9 cellular contexts compared by ENCODE assay signal in genomic region chr2:179861777-179862117, GRCh38. TPM values are rescaled to one million over a fixed set of nuclear protein-coding genes. Genes with fewer than 3 reads are reported as not detected.
DNase-seq lines count a peak whose midpoint lies in the region; ATAC-seq, FAIRE-seq and TF ChIP-seq lines count a peak whose summit lies in the region.
"Had no signal": no experiment of that assay in that cellular context is flagged by ENCODE, and none has a peak within 500 bp of the region (broad histone marks: within the 10 kb centered on the region; RNA-seq: fewer than 3 reads in every experiment).

No MANE protein-coding gene starts in this region.

- no peak for TF ChIP-seq EP300 in HepG2 (IDR thresholded peaks at IDR 0.05; ENCODE audit: low read depth in 2 of 2, low read length in 2 of 2)
- TF ChIP-seq EP300 in HepG2 (CRISPR knock-in tag; IDR thresholded peaks at IDR 0.05; ENCODE audit: borderline replicate concordance) = no peak

- TF ChIP-seq CTCF in HepG2 (CRISPR knock-in tag; IDR thresholded peaks at IDR 0.05) (no peak), vagina (IDR thresholded peaks at IDR 0.05) (no peak)

- H3K9me3 ChIP-seq in HepG2 (ENCODE audit: low read length) = no peaks in the 10 kb centered on the region
- H3K9me3 ChIP-seq in vagina = no peaks in the 10 kb centered on the region
- H3K9me3 ChIP-seq in Karpas-422 (ENCODE audit: low read length) = no peaks in the 10 kb centered on the region

- in situ Hi-C loops in HepG2 (cut with HindIII; ENCODE audit: extremely low pct_ligation_motif_present, low pct_unique_long_range_greater_than_20kb) = no loop called here

- intact Hi-C loops in HepG2 (cut with micrococcal nuclease; ENCODE audit: unreplicated experiment) = no loop called here
- intact Hi-C loops in vagina (cut with DNase I) = no loop called here

- H3K4me1 ChIP-seq in HepG2 (ENCODE audit: insufficient read depth, low read length) (peaks cover 15% of the 10 kb centered on the region), vagina (peaks cover 9% of the 10 kb centered on the region), Karpas-422 (ENCODE audit: low read length) (no peaks in the 10 kb centered on the region)

- DNase-seq in HepG2 (ENCODE audit: low spot score) (no peak), vagina (ENCODE audit: extremely low spot score in 2 of 2) (no peak), Karpas-422 (no peak)
- no peak for DNase-seq in activated CD4-positive, alpha-beta T cell treated with anti-CD3 and anti-CD28 coated beads, Interleukin-2, amount 50 U/mL, for 4 hours
- no peak for DNase-seq in stimulated activated CD4-positive, alpha-beta T cell treated with anti-CD3 and anti-CD28 coated beads, Interleukin-2, amount 100 ng/mL, for 48 hours

- BruUV-seq in HepG2 (replicated peaks; lab: Mats Ljungman, UMichigan) = no TSS peak

- H2AFZ ChIP-seq in HepG2 (ENCODE audit: low read length) = no peak overlapping the region
- H2AFZ ChIP-seq in Karpas-422 (ENCODE audit: low read length) = no peak overlapping the region

- no peaks in the 10 kb centered on the region; the same call in 1 of the 2 replicates for H4K20me1 ChIP-seq in HepG2 (ENCODE audit: insufficient read depth, low read length)
- H4K20me1 ChIP-seq in Karpas-422 (ENCODE audit: insufficient read depth, low read depth, low read length) = no peaks in the 10 kb centered on the region

- 26% methylated on average over 16 of the region's 16 CpGs for WGBS in HepG2 (ENCODE audit: low lambda C conversion rate)

- TF ChIP-seq POLR2A in HepG2 (IDR thresholded peaks at IDR 0.05; ENCODE audit: insufficient read depth in 1 of 2, low read depth in 2 of 2, low read length in 2 of 2) = no peak
- no peak for TF ChIP-seq POLR2A in vagina (IDR thresholded peaks at IDR 0.05)

- H3K79me2 ChIP-seq in HepG2 (ENCODE audit: insufficient read depth, low read length) (no peaks in the 10 kb centered on the region), Karpas-422 (ENCODE audit: low read length) (no peaks in the 10 kb centered on the region)

- H3K27me3 ChIP-seq in HepG2 (ENCODE audit: control insufficient read depth in 1 of 2, insufficient read depth in 2 of 2, low read length in 2 of 2) = peaks cover 0 to 51% of the 10 kb centered on the region in 2 experiments; a peak in 4 of 5 replicates
- H3K27me3 ChIP-seq in vagina = no peaks in the 10 kb centered on the region
- no peaks in the 10 kb centered on the region for H3K27me3 ChIP-seq in Karpas-422 (ENCODE audit: low read length)

- TF ChIP-seq RAD21 in HepG2 (CRISPR knock-in tag; IDR thresholded peaks at IDR 0.05) = no peak

- CTCF ChIA-PET in HepG2 (lab: Yijun Ruan, JAX; ENCODE audit: low intra/inter-chr PET ratio, low total read pairs) = no interaction called here

- peak overlapping the region; percentile 66 for H3K27ac ChIP-seq in angular gyrus (ENCODE audit: low read depth, low read length)
- no peak overlapping the region for H3K27ac ChIP-seq in HepG2 (ENCODE audit: extremely low read length, insufficient read depth, low read length)
- H3K27ac ChIP-seq in vagina = peak overlapping the region; percentile 41
- no peak overlapping the region for H3K27ac ChIP-seq in Karpas-422 (ENCODE audit: low read length)

- H3K9me2 ChIP-seq in Karpas-422 (replicated peaks; ENCODE audit: insufficient read depth, low read length) = no peaks in the 10 kb centered on the region

- H3K4me3 ChIP-seq in HepG2 (replicated peaks in 1 of 3; ENCODE audit: insufficient read depth in 1 of 3, low read depth in 2 of 3, low read length in 3 of 3) (peak overlapping the region in 2 of 3 experiments; percentile 52 to 67; a peak in 2 of 6 replicates), vagina (peak overlapping the region; percentile 46 to 48), Karpas-422 (ENCODE audit: low read length) (no peak overlapping the region)

- H3K4me2 ChIP-seq in HepG2 (ENCODE audit: low read depth, low read length) (peak overlapping the region; percentile 76), Karpas-422 (ENCODE audit: low read depth, low read length, poor library complexity, severe bottlenecking) (no peak overlapping the region)

- POLR2A ChIA-PET in HepG2 (lab: Yijun Ruan, JAX) = no interaction called here

- H3K36me3 ChIP-seq in HepG2 (replicated peaks in 1 of 2; ENCODE audit: control insufficient read depth in 1 of 2, insufficient read depth in 2 of 2, low read length in 2 of 2) = no peaks in the 10 kb centered on the region
- no peaks in the 10 kb centered on the region for H3K36me3 ChIP-seq in vagina
- no peaks in the 10 kb centered on the region for H3K36me3 ChIP-seq in Karpas-422 (ENCODE audit: insufficient read depth, low read length)

- H3K9ac ChIP-seq in HepG2 (ENCODE audit: insufficient read depth, low read depth, low read length) (no peak overlapping the region), Karpas-422 (ENCODE audit: low read length) (no peak overlapping the region)

- ATAC-seq in GM18502 (IDR thresholded peaks at IDR 0.05; ENCODE audit: poor library complexity, unreplicated experiment) = peak; percentile 34
- ATAC-seq in HG02981 (IDR thresholded peaks at IDR 0.05; ENCODE audit: unreplicated experiment) = peak; percentile 16
- ATAC-seq in HepG2 = peak; percentile 9; the same call in 2 of the 3 replicates

- FAIRE-seq in HepG2 (lab: Jason Lieb, UNC) = no peak

TF ChIP-seq in HepG2, 621 proteins besides CTCF, POLR2A, EP300 and RAD21:
- TF ChIP-seq CBX2 (IDR thresholded peaks at IDR 0.05; ENCODE audit: low read depth, low read length) (peak; percentile 81; the same call in 1 of the 2 replicates), CBX2 (CRISPR knock-in tag; IDR thresholded peaks at IDR 0.05; ENCODE audit: low read depth) (no peak), FOSL1 (CRISPR knock-in tag; IDR thresholded peaks at IDR 0.05; ENCODE audit: borderline replicate concordance) (no peak)

RNA-seq across cellular contexts. Expression of gene ZNF385B, which starts 0.3 kb away (rescaled TPM):
- total RNA-seq in HepG2 (2016; rRNA removed; fragmentation: Illumina TruSeq; extraction: Trizol) = 3.3 and 4.0 TPM in 2 replicates
- total RNA-seq in HepG2 (2016; cell fraction: cytosol; rRNA removed; fragmentation: Illumina TruSeq; extraction: Trizol; ENCODE audit: low read depth) = 0.91 and 1.4 TPM in 2 replicates
- 3.7 and 4.7 TPM in 2 replicates for total RNA-seq in HepG2 (2016; cell fraction: insoluble cytoplasmic fraction; rRNA removed; fragmentation: Illumina TruSeq; extraction: Trizol)
- 3.0 and 4.0 TPM in 2 replicates for total RNA-seq in HepG2 (2016; cell fraction: membrane; rRNA removed; fragmentation: Illumina TruSeq; extraction: Trizol)
- total RNA-seq in HepG2 (2016; cell fraction: nucleus; rRNA removed; fragmentation: Illumina TruSeq; extraction: Trizol) = 8.5 and 9.0 TPM in 2 replicates
- polyA plus RNA-seq in HepG2 (2011; rRNA removed) = 5.6 and 6.7 TPM in 2 replicates
- 3.7 and 4.0 TPM in 2 replicates for polyA plus RNA-seq in HepG2 (2011; cell fraction: cytosol; rRNA removed)
- 3.8 and 4.5 TPM in 2 replicates for polyA plus RNA-seq in HepG2 (2011; cell fraction: nucleus; rRNA removed)
- polyA plus RNA-seq in HepG2 (2012) = 3.8 and 6.1 TPM in 2 replicates
- polyA plus RNA-seq in HepG2 (2016; cell fraction: cytosol; fragmentation: Illumina TruSeq; extraction: Trizol; ENCODE audit: low read depth) = 1.5 and 1.7 TPM in 2 replicates
- polyA plus RNA-seq in HepG2 (2016; cell fraction: insoluble cytoplasmic fraction; fragmentation: Illumina TruSeq; extraction: Trizol; ENCODE audit: low read depth) = 9.0 and 10.1 TPM in 2 replicates
- 4.7 and 5.6 TPM in 2 replicates for polyA plus RNA-seq in HepG2 (2016; cell fraction: membrane; fragmentation: Illumina TruSeq; extraction: Trizol; ENCODE audit: low read depth)
- polyA plus RNA-seq in HepG2 (2016; cell fraction: nucleus; fragmentation: Illumina TruSeq; extraction: Trizol; ENCODE audit: insufficient read depth, low read depth) = 8.6 and 9.5 TPM in 2 replicates
- polyA minus RNA-seq in HepG2 (2011; rRNA and poly(A)+ RNA removed; ENCODE audit: low replicate concordance) = 8.8 TPM in 1 of 2 replicates, not detected in the other
- 4.1 and 4.4 TPM in 2 replicates for polyA minus RNA-seq in HepG2 (2011; cell fraction: cytosol; rRNA and poly(A)+ RNA removed)
- polyA minus RNA-seq in HepG2 (2011; cell fraction: nucleus; rRNA and poly(A)+ RNA removed) = 32.3 and 34.8 TPM in 2 replicates
- total RNA-seq in vagina = 11.5 TPM
- not detected in 2 replicates for total RNA-seq in Karpas-422 (2014; rRNA removed; shearing (Covaris generic); ENCODE audit: low replicate concordance)
- total RNA-seq: pulmonary artery endothelial cell had no signal

Comparison
In these comparisons a context has a peak if more than half of its experiments do, and no peak if none do; other contexts are left out.
1. H3K27ac ChIP-seq: peak in angular gyrus (single experiment) and vagina (single experiment); none in HepG2 (single experiment) and Karpas-422 (single experiment).
2. Peak in every context shown above with its lines, with median percentiles within 50 percentile points of each other: ATAC-seq.